In genomic region chr5:85841653-85842052, GRCh38 we compare ENCODE assay signal across 5 cellular contexts.
"Had no signal": no experiment of that assay in that cellular context is flagged by ENCODE, and none has a peak within 500 bp of the region (broad histone marks: within the 10 kb centered on the region; RNA-seq: fewer than 3 reads in every experiment).

No MANE protein-coding gene starts in this region.

- ATAC-seq: GM23338, HepG2 had no signal

- DNase-seq: H9, HCEC 1CT, KG1 had no signal
